ENCODE assay signal across 1 cellular context in genomic region chr3:111859061-111859973, GRCh38.
TF ChIP-seq lines count a peak whose summit lies in the region.

Gene PHLDB2, plus strand, starts transcription at chr3:111859265. Its CDS starts 24,813 bp downstream, at chr3:111884078.

TF ChIP-seq in HepG2, 621 proteins besides CTCF, POLR2A, EP300 and RAD21 (continued from another document and continues in another):
- TF ChIP-seq YY1 (IDR thresholded peaks at IDR 0.05; ENCODE audit: insufficient read depth, insufficient replicate concordance, low read depth, low read length) = peak; percentile 8
- TF ChIP-seq ZNF160 (CRISPR knock-in tag; IDR thresholded peaks at IDR 0.05) = no peak
- 0 out of 2 replicates have a peak, but pooled peaks have one; percentile 27 for TF ChIP-seq ZNF354B (CRISPR knock-in tag; IDR thresholded peaks at IDR 0.05)
- peak; percentile 40; the same call in 1 of the 2 replicates for TF ChIP-seq MAX (IDR thresholded peaks at IDR 0.05)
- TF ChIP-seq PHF5A (CRISPR knock-in tag; IDR thresholded peaks at IDR 0.05; ENCODE audit: low read depth, unreplicated experiment) = no peak
- TF ChIP-seq ZBTB33 (CRISPR knock-in tag; IDR thresholded peaks at IDR 0.05) = no peak
- TF ChIP-seq ZNF891 (CRISPR knock-in tag; IDR thresholded peaks at IDR 0.05) = no peak
- no peak for TF ChIP-seq ATF4 (CRISPR knock-in tag; IDR thresholded peaks at IDR 0.05)
- no peak for TF ChIP-seq HNRNPH1 (optimal IDR thresholded peaks at IDR 0.05; ENCODE audit: low read depth, low read length)
- TF ChIP-seq FOXA1 (IDR thresholded peaks at IDR 0.05) = no peak
- TF ChIP-seq FOXA1 (CRISPR knock-in tag; IDR thresholded peaks at IDR 0.05) = 0 out of 2 replicates have a peak, but pooled peaks have one; percentile 2
- no peak for TF ChIP-seq RNF219 (CRISPR knock-in tag; IDR thresholded peaks at IDR 0.05)
- peak; percentile 6; the same call in 1 of the 2 replicates for TF ChIP-seq ELF3 (CRISPR knock-in tag; IDR thresholded peaks at IDR 0.05)
- no peak for TF ChIP-seq ZNF562 (CRISPR knock-in tag; IDR thresholded peaks at IDR 0.05; ENCODE audit: borderline replicate concordance)
- TF ChIP-seq ZNF564 (CRISPR knock-in tag; IDR thresholded peaks at IDR 0.05) = no peak
- no peak for TF ChIP-seq MBD4 (IDR thresholded peaks at IDR 0.05; ENCODE audit: borderline replicate concordance, low read length)
- no peak for TF ChIP-seq ZBTB43 (CRISPR knock-in tag; conservative IDR thresholded peaks at IDR 0.05)
- no peak for TF ChIP-seq MNT (IDR thresholded peaks at IDR 0.05)
- no peak for TF ChIP-seq ZNF740 (CRISPR knock-in tag; IDR thresholded peaks at IDR 0.05)
- 0 out of 2 replicates have a peak, but pooled peaks have one; percentile 40 for TF ChIP-seq ZNF776 (CRISPR knock-in tag; IDR thresholded peaks at IDR 0.05)
- TF ChIP-seq ZMAT3 (CRISPR knock-in tag; conservative IDR thresholded peaks at IDR 0.05) = no peak
- 0 out of 2 replicates have a peak, but pooled peaks have one; percentile 69 for TF ChIP-seq ZNF343 (CRISPR knock-in tag; IDR thresholded peaks at IDR 0.05)
- TF ChIP-seq RFX1 (IDR thresholded peaks at IDR 0.05) = no peak
- TF ChIP-seq ZNF225 (CRISPR knock-in tag; IDR thresholded peaks at IDR 0.05) = peak; percentile 66; the same call in 1 of the 2 replicates
- TF ChIP-seq ZNF609 (CRISPR knock-in tag; IDR thresholded peaks at IDR 0.05; ENCODE audit: borderline replicate concordance) = peak; percentile 59
- peak; percentile 15; the same call in 1 of the 2 replicates for TF ChIP-seq BCL3 (CRISPR knock-in tag; IDR thresholded peaks at IDR 0.05)
- no peak for TF ChIP-seq ZNF318 (CRISPR knock-in tag; IDR thresholded peaks at IDR 0.05)
- TF ChIP-seq ATF7 (IDR thresholded peaks at IDR 0.05) = peak; percentile 71
- no peak for TF ChIP-seq ATF7 (CRISPR knock-in tag; IDR thresholded peaks at IDR 0.05)
- TF ChIP-seq GABPA (IDR thresholded peaks at IDR 0.05; ENCODE audit: low read depth, low read length) = no peak
- TF ChIP-seq GABPA (CRISPR knock-in tag; IDR thresholded peaks at IDR 0.05; ENCODE audit: low read depth) = no peak
- no peak for TF ChIP-seq ZNF143 (CRISPR knock-in tag; IDR thresholded peaks at IDR 0.05)
- peak; percentile 99 for TF ChIP-seq ZNF777 (CRISPR knock-in tag; IDR thresholded peaks at IDR 0.05)
- TF ChIP-seq SNAPC2 (CRISPR knock-in tag; IDR thresholded peaks at IDR 0.05) = no peak
- no peak for TF ChIP-seq SOX5 (CRISPR knock-in tag; IDR thresholded peaks at IDR 0.05; ENCODE audit: borderline replicate concordance)
- no peak for TF ChIP-seq HOXA7 (CRISPR knock-in tag; IDR thresholded peaks at IDR 0.05)
